22 cellular contexts compared by ENCODE assay signal in the genomic region with DNA sequence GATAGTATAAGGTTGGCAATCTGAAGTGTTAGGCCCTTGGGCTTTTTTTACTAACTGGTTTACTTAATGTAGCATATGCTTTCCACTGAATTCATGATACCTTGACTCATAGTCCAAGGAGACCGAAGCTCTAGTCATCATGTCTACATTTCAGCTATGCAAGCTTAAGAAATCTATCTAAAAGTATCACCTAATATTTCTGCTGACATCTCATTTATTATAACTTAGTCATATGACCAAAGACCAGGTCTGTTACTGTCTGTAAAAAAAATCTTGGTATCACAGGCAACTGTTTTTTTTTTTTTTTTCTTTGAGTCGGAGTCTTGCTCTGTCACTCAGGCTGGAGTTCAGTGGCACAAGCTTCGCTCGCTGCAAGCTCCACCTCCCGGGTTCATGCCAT.
DNase-seq lines count a peak whose midpoint lies in the region; ATAC-seq, FAIRE-seq and TF ChIP-seq lines count a peak whose summit lies in the region.
"Had no signal": no experiment of that assay in that cellular context is flagged by ENCODE, and none has a peak within 500 bp of the region (broad histone marks: within the 10 kb centered on the region; RNA-seq: fewer than 3 reads in every experiment).

No MANE protein-coding gene starts in this region.

- H3K79me2 ChIP-seq in HepG2 (ENCODE audit: insufficient read depth, low read length), result no peaks in the 10 kb centered on the region

- TF ChIP-seq CTCF in HepG2 (CRISPR knock-in tag; IDR thresholded peaks at IDR 0.05) (no peak), right lobe of liver (IDR thresholded peaks at IDR 0.05) (no peak), bronchial epithelial cell (IDR thresholded peaks at IDR 0.05; ENCODE audit: insufficient read depth, low read length, severe bottlenecking) (no peak)

- no peak overlapping the region for H3K9ac ChIP-seq in HepG2 (ENCODE audit: insufficient read depth, low read depth, low read length)
- H3K9ac ChIP-seq: GM23248 had no signal

- no peaks in the 10 kb centered on the region for H3K36me3 ChIP-seq in HepG2 (replicated peaks in 1 of 2; ENCODE audit: control insufficient read depth in 1 of 2, insufficient read depth in 2 of 2, low read length in 2 of 2)
- no peaks in the 10 kb centered on the region for H3K36me3 ChIP-seq in right lobe of liver
- H3K36me3 ChIP-seq in bronchial epithelial cell (ENCODE audit: control insufficient read depth, insufficient read depth, low read length), result no peaks in the 10 kb centered on the region

- H3K4me1 ChIP-seq in HepG2 (ENCODE audit: insufficient read depth, low read length), result no peaks in the 10 kb centered on the region
- H3K4me1 ChIP-seq in right lobe of liver, result no peaks in the 10 kb centered on the region

- H3K9me3 ChIP-seq in HepG2 (ENCODE audit: low read length), result no peaks in the 10 kb centered on the region
- no peaks in the 10 kb centered on the region for H3K9me3 ChIP-seq in right lobe of liver

- no peak for DNase-seq in HepG2 (ENCODE audit: low spot score)
- no peak for DNase-seq in right lobe of liver
- peak; percentile 24 for DNase-seq in NCI-H226
- DNase-seq in bronchial epithelial cell (ENCODE audit: low read depth), result peak; percentile 23
- no peak for DNase-seq in RCC 7860 (ENCODE audit: low spot score)
- DNase-seq in DMS114 treated with DMSO at 0.1 percent for 48 hours (lab: John Stamatoyannopoulos, UW; ENCODE audit: unreplicated experiment), result no peak
- DNase-seq in left lobe of liver (ENCODE audit: low spot score), result no peak
- DNase-seq: C1 segment of cervical spinal cord; Calu3; CD4-positive, alpha-beta memory T cell; COR-L47; DMS153; DND-41; GDM1; GM23248; H7; HCEC 1CT had no signal

- TF ChIP-seq RAD21 in HepG2 (CRISPR knock-in tag; IDR thresholded peaks at IDR 0.05), result no peak

- BruUV-seq in HepG2 (replicated peaks; lab: Mats Ljungman, UMichigan), result no TSS peak

- H3K27me3 ChIP-seq in HepG2 (ENCODE audit: control insufficient read depth in 1 of 2, insufficient read depth in 2 of 2, low read length in 2 of 2) (no peaks in the 10 kb centered on the region), right lobe of liver (no peaks in the 10 kb centered on the region), bronchial epithelial cell (ENCODE audit: control insufficient read depth, insufficient read depth, low read length) (no peaks in the 10 kb centered on the region)

- 0% methylated on average over 5 of the region's 5 CpGs for WGBS in HepG2 (ENCODE audit: low lambda C conversion rate)
- 57% methylated on average over 2 of the region's 5 CpGs for WGBS in right lobe of liver (ENCODE audit: insufficient coverage, low coverage, low lambda C conversion rate, missing lambda C conversion rate)

- H3K27ac ChIP-seq in HepG2 (ENCODE audit: extremely low read length, insufficient read depth, low read length), result no peak overlapping the region
- no peak overlapping the region for H3K27ac ChIP-seq in right lobe of liver
- H3K27ac ChIP-seq: 22Rv1, GM23248 had no signal

- POLR2A ChIA-PET in HepG2 (lab: Yijun Ruan, JAX), result no interaction called here

- CTCF ChIA-PET in HepG2 (lab: Yijun Ruan, JAX; ENCODE audit: low intra/inter-chr PET ratio, low total read pairs), result no interaction called here

- in situ Hi-C loops in HepG2 (cut with HindIII; ENCODE audit: extremely low pct_ligation_motif_present, low pct_unique_long_range_greater_than_20kb), result no loop called here

- no peak overlapping the region for H3K4me2 ChIP-seq in HepG2 (ENCODE audit: low read depth, low read length)

- intact Hi-C loops in HepG2 (cut with micrococcal nuclease; ENCODE audit: unreplicated experiment), result no loop called here
- intact Hi-C loops in right lobe of liver (cut with DNase I), result no loop called here

- no peak overlapping the region for H2AFZ ChIP-seq in HepG2 (ENCODE audit: low read length)
- H2AFZ ChIP-seq: GM23248 had no signal

- ATAC-seq in HepG2 (no peak), right lobe of liver (no peak), left lobe of liver (no peak)
- ATAC-seq: GM12878 had no signal

- TF ChIP-seq POLR2A in HepG2 (IDR thresholded peaks at IDR 0.05; ENCODE audit: insufficient read depth in 1 of 2, low read depth in 2 of 2, low read length in 2 of 2), result no peak
- TF ChIP-seq POLR2A in right lobe of liver (IDR thresholded peaks at IDR 0.05), result no peak

- FAIRE-seq in HepG2 (lab: Jason Lieb, UNC), result no peak
- no peak for FAIRE-seq in bronchial epithelial cell (lab: Jason Lieb, UNC)
- FAIRE-seq in RCC 7860 (lab: Jason Lieb, UNC), result no peak
- FAIRE-seq: A204.1, GM12878, GM19239, H1 had no signal

- no peaks in the 10 kb centered on the region for H4K20me1 ChIP-seq in HepG2 (ENCODE audit: insufficient read depth, low read length)

- TF ChIP-seq EP300 in HepG2 (IDR thresholded peaks at IDR 0.05; ENCODE audit: low read depth in 2 of 2, low read length in 2 of 2) (no peak), HepG2 (CRISPR knock-in tag; IDR thresholded peaks at IDR 0.05; ENCODE audit: borderline replicate concordance) (no peak)

- no peak overlapping the region for H3K4me3 ChIP-seq in HepG2 (replicated peaks in 1 of 3; ENCODE audit: insufficient read depth in 1 of 3, low read depth in 2 of 3, low read length in 3 of 3)
- no peak overlapping the region for H3K4me3 ChIP-seq in right lobe of liver
- H3K4me3 ChIP-seq in bronchial epithelial cell (ENCODE audit: low read depth, low read length), result no peak overlapping the region
- H3K4me3 ChIP-seq: GM12878, GM23248 had no signal

TF ChIP-seq in HepG2, 621 proteins besides CTCF, POLR2A, EP300 and RAD21:
- TF ChIP-seq MAFF (IDR thresholded peaks at IDR 0.05; ENCODE audit: low read depth, low read length) (peak; percentile 60; the same call in 1 of the 2 replicates), MAFK (conservative IDR thresholded peaks at IDR 0.05 in 1 of 2, IDR thresholded peaks at IDR 0.05 in 1 of 2; ENCODE audit: low read length in 2 of 2) (peak; percentile 17 to 74; a peak in 2 of 4 replicates), TOPORS (CRISPR knock-in tag; IDR thresholded peaks at IDR 0.05) (no peak)

Comparison
In these comparisons a context has a peak if more than half of its experiments do, and no peak if none do; other contexts are left out.
1. DNase-seq: peak in NCI-H226 (single experiment) and bronchial epithelial cell (single experiment); none in HepG2 (single experiment), right lobe of liver (0 of 3), RCC 7860 (single experiment), DMS114 treated with DMSO at 0.1 percent for 48 hours (single experiment) and left lobe of liver (single experiment).